9 cellular contexts compared by ENCODE assay signal in the genomic region with DNA sequence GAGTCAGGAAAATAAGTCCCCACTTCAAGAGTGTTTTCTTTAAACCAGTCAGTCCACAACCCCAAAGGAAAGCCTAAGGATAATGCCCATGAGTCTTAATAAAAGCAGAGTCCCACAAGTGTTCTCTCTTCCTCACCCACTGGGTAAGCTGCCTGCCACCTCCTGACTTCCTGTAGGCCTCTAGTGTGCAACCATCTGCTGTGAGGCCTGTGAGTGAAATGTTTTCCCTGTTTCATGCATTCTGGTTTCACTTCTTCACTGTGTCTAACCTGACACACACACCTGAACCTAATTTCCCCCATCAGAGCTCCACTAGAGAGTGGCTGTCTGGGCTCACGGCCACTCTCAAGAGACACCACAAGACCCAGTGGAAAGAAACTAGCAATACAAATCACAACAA. TPM values are rescaled to one million over a fixed set of nuclear protein-coding genes. Genes with fewer than 3 reads are reported as not detected.
DNase-seq lines count a peak whose midpoint lies in the region; ATAC-seq and TF ChIP-seq lines count a peak whose summit lies in the region.
"Had no signal": no experiment of that assay in that cellular context is flagged by ENCODE, and none has a peak within 500 bp of the region (broad histone marks: within the 10 kb centered on the region; RNA-seq: fewer than 3 reads in every experiment).

No MANE protein-coding gene starts in this region.

- WGBS in mesenchymal stem cell = 93% methylated on average over 1 of the region's 1 CpG

- no peak overlapping the region for H2AK5ac ChIP-seq in mesenchymal stem cell (ENCODE audit: low read length, severe bottlenecking)

- TF ChIP-seq CTCF in dorsolateral prefrontal cortex (IDR thresholded peaks at IDR 0.05 in 54 of 56, conservative IDR thresholded peaks at IDR 0.05 in 2 of 56; ENCODE audit: low read depth in 1 of 56, partially characterized antibody in 56 of 56) (no peak), foreskin keratinocyte (conservative IDR thresholded peaks at IDR 0.05) (no peak)

- H3K4me3 ChIP-seq in dorsolateral prefrontal cortex (no peak overlapping the region), mesenchymal stem cell (ENCODE audit: insufficient read depth in 1 of 2, low read depth in 1 of 2, low read length in 2 of 2) (no peak overlapping the region)

- H3K36me3 ChIP-seq in mesenchymal stem cell (ENCODE audit: control insufficient read depth in 1 of 2, insufficient read depth in 2 of 2, low read depth in 1 of 2, low read length in 2 of 2) = no peaks in the 10 kb centered on the region

- DNase-seq in MV-4-11 (lab: John Stamatoyannopoulos, UW) (peak; percentile 55), ecto neural progenitor cell (ENCODE audit: low spot score) (peak; percentile 23), caudate nucleus (lab: John Stamatoyannopoulos, UW) (no peak), dorsolateral prefrontal cortex (no peak), foreskin keratinocyte (no peak), mesenchymal stem cell (no peak)

- H3K14ac ChIP-seq in mesenchymal stem cell (ENCODE audit: low read length in 2 of 2) = no peak overlapping the region

- H3K23ac ChIP-seq in mesenchymal stem cell (ENCODE audit: low read length in 2 of 2) = no peak overlapping the region

- H3K27ac ChIP-seq in caudate nucleus (ENCODE audit: low read depth, low read length) (no peak overlapping the region), dorsolateral prefrontal cortex (no peak overlapping the region), foreskin keratinocyte (no peak overlapping the region), mesenchymal stem cell (ENCODE audit: low read length, poor library complexity, severe bottlenecking) (no peak overlapping the region)

- no peak overlapping the region for H2BK120ac ChIP-seq in mesenchymal stem cell (ENCODE audit: low read depth, low read length)

- H2AFZ ChIP-seq in mesenchymal stem cell (ENCODE audit: low read depth, low read length) = no peak overlapping the region

- no peak overlapping the region for H4K8ac ChIP-seq in mesenchymal stem cell (ENCODE audit: low read length)

- no peak overlapping the region for H3K18ac ChIP-seq in mesenchymal stem cell (ENCODE audit: low read depth in 1 of 2, low read length in 2 of 2)

- intact Hi-C loops in dorsolateral prefrontal cortex (cut with DNase I) = no loop called here

- H3K27me3 ChIP-seq in dorsolateral prefrontal cortex (peaks cover 0 to 5% (median 0%) of the 10 kb centered on the region in 45 donors), foreskin keratinocyte (peaks cover 52% of the 10 kb centered on the region), mesenchymal stem cell (ENCODE audit: control insufficient read depth in 1 of 2, insufficient read depth in 1 of 2, low read length in 2 of 2) (peaks cover 0 to 20% of the 10 kb centered on the region in 2 experiments)

- H3K4ac ChIP-seq in mesenchymal stem cell (ENCODE audit: low read depth in 1 of 2, low read length in 2 of 2) = no peak overlapping the region

- peaks cover 17% of the 10 kb centered on the region for H3K9me3 ChIP-seq in mesenchymal stem cell (ENCODE audit: control insufficient read depth, low read length)

- H2BK12ac ChIP-seq in mesenchymal stem cell (ENCODE audit: low read length in 2 of 2) = no peak overlapping the region

- H3K9ac ChIP-seq in mesenchymal stem cell (ENCODE audit: low read length) = no peak overlapping the region

- H3K4me2 ChIP-seq in mesenchymal stem cell (ENCODE audit: low read length, poor library complexity, severe bottlenecking) = no peak overlapping the region

- no peak overlapping the region for H4K91ac ChIP-seq in mesenchymal stem cell (ENCODE audit: low read length)

- peak; percentile 98 for ATAC-seq in GM18498 (IDR thresholded peaks at IDR 0.05; ENCODE audit: unreplicated experiment)
- ATAC-seq in GM21786 (IDR thresholded peaks at IDR 0.05; ENCODE audit: unreplicated experiment) = peak; percentile 99
- no peak for ATAC-seq in foreskin keratinocyte

- H2BK5ac ChIP-seq in mesenchymal stem cell (ENCODE audit: low read depth, low read length, poor library complexity, severe bottlenecking) = no peak overlapping the region

- H3K4me1 ChIP-seq in foreskin keratinocyte = no peaks in the 10 kb centered on the region
- H3K4me1 ChIP-seq in mesenchymal stem cell (ENCODE audit: control insufficient read depth, insufficient read depth, low read depth, low read length) = peaks cover 4% of the 10 kb centered on the region

- H3K79me1 ChIP-seq in mesenchymal stem cell (replicated peaks; ENCODE audit: low read length, poor library complexity, severe bottlenecking) = no peaks in the 10 kb centered on the region

- H2BK15ac ChIP-seq in mesenchymal stem cell (ENCODE audit: low read depth, poor library complexity, severe bottlenecking) = no peak overlapping the region

RNA-seq across cellular contexts. Expression of a gene that starts 38.9 kb away (rescaled TPM):
- total RNA-seq in dorsolateral prefrontal cortex (10 to 100 TPM in 28 of 120 experiments, 1 to 10 TPM in 92; 3.4 to 13.9 (median 8.0) TPM), foreskin keratinocyte (not detected in 2 replicates)
- not detected in 2 replicates for polyA plus RNA-seq in foreskin keratinocyte
- polyA plus RNA-seq in mesenchymal stem cell (2013, experiment 1 of 2) = not detected
- not detected for polyA plus RNA-seq in mesenchymal stem cell (2013, experiment 2 of 2)
- total RNA-seq: myocyte had no signal

Comparison
In these comparisons a context has a peak if more than half of its experiments do, and no peak if none do; other contexts are left out.
1. DNase-seq: peak in MV-4-11 (single experiment) and ecto neural progenitor cell (single experiment); none in caudate nucleus (0 of 61), dorsolateral prefrontal cortex (0 of 10), foreskin keratinocyte (0 of 2) and mesenchymal stem cell (single experiment).